ENCODE assay signal across 8 cellular contexts in the genomic region with DNA sequence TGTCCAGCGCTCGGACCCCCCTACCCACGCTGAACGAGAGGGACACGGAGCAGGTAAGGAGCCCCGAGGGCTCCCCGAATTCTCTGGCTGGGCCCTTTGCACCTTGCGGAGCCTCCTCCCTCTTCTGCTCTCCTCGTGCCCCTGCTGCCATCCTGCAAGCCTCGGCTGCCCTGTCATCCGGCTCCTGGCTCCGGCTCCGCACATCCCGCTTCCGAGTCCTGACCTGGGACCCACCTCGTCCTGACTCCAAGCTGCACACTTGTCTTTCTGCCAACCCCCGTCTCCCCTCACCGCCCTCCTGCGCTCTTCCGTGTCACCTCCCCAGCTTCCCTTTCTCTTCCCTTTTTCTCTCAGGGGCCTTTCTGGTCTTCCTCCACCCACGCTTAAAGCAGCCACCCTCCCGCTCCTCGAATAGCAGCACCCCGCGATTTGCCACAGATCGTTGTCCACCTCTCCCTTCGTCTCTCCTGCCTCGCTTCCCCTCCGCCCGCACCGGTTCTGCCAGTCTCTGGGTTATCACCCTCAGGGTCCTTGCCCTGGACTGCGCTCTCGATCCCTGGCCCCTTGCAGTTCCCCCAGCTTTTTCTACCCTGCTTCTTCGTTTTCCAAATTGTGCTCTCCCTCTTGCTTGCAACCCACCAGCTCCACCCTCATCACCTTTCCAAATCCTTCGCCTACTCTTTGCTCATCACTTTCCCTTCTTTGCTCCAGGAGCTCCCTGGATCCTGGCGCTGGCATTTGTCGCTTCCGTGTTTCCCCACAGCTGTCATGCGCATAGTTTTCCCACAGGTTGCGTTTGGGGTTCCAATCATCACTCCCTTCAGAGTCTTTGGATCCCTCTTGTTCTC.
DNase-seq lines count a peak whose midpoint lies in the region; ATAC-seq and TF ChIP-seq lines count a peak whose summit lies in the region.

No MANE protein-coding gene starts in this region.

- H3K4me1 ChIP-seq in BLaER1 (peaks cover 68% of the 10 kb centered on the region), NT2/D1 (ENCODE audit: insufficient read depth, insufficient read length) (peaks cover 24% of the 10 kb centered on the region)

- peaks cover 57% of the 10 kb centered on the region for H4K20me1 ChIP-seq in BLaER1

- H3K27ac Mint-ChIP-seq in activated naive CD8-positive, alpha-beta T cell treated with anti-CD3 and anti-CD28 coated beads, Interleukin-2, amount 50 U/mL, for 24 hours = peak overlapping the region; percentile 88

- DNase-seq in NT2/D1 (ENCODE audit: low read depth, low spot score) = no peak
- DNase-seq in activated naive CD8-positive, alpha-beta T cell treated with anti-CD3 and anti-CD28 coated beads, Interleukin-2, amount 50 U/mL, for 24 hours = peak; percentile 40

- peak overlapping the region; percentile 95 for H3K27ac ChIP-seq in BLaER1
- H3K27ac ChIP-seq in skin epidermis = peak overlapping the region; percentile 66 to 97 (median 92)

- peaks cover 10% of the 10 kb centered on the region for H3K36me3 Mint-ChIP-seq in activated naive CD8-positive, alpha-beta T cell treated with anti-CD3 and anti-CD28 coated beads, Interleukin-2, amount 50 U/mL, for 24 hours (ENCODE audit: low read depth)

- H3K4me3 ChIP-seq in BLaER1 = peak overlapping the region; percentile 97
- H3K4me3 ChIP-seq in NT2/D1 (ENCODE audit: insufficient read length, low read depth) = peak overlapping the region; percentile 92
- peak overlapping the region; percentile 85 for H3K4me3 ChIP-seq in iPS-11a (ENCODE audit: low read depth, low read length)
- H3K4me3 ChIP-seq in skin epidermis = peak overlapping the region; percentile 75 to 96 (median 90)

- H3K27me3 ChIP-seq in BLaER1 (no peaks in the 10 kb centered on the region), NT2/D1 (ENCODE audit: insufficient read depth, insufficient read length) (no peaks in the 10 kb centered on the region)

- ATAC-seq in activated naive CD8-positive, alpha-beta T cell treated with anti-CD3 and anti-CD28 coated beads, Interleukin-2, amount 50 U/mL, for 24 hours = no peak
- no peak for ATAC-seq in HG02973 (IDR thresholded peaks at IDR 0.05; ENCODE audit: unreplicated experiment)
- ATAC-seq in HG03460 (IDR thresholded peaks at IDR 0.05; ENCODE audit: unreplicated experiment) = no peak

- H3K4me1 Mint-ChIP-seq in activated naive CD8-positive, alpha-beta T cell treated with anti-CD3 and anti-CD28 coated beads, Interleukin-2, amount 50 U/mL, for 24 hours = peaks cover 59% of the 10 kb centered on the region

- no peaks in the 10 kb centered on the region for H3K9me3 Mint-ChIP-seq in activated naive CD8-positive, alpha-beta T cell treated with anti-CD3 and anti-CD28 coated beads, Interleukin-2, amount 50 U/mL, for 24 hours

- H3K27me3 Mint-ChIP-seq in activated naive CD8-positive, alpha-beta T cell treated with anti-CD3 and anti-CD28 coated beads, Interleukin-2, amount 50 U/mL, for 24 hours = no peaks in the 10 kb centered on the region

- H3K9ac ChIP-seq in BLaER1 (peak overlapping the region; percentile 97), NT2/D1 (ENCODE audit: insufficient read length, low read depth) (peak overlapping the region; percentile 96)

- peak overlapping the region; percentile 93 for H3K4me2 ChIP-seq in BLaER1

- H3K9me3 ChIP-seq in BLaER1 (no peaks in the 10 kb centered on the region), NT2/D1 (ENCODE audit: insufficient read depth, low read length) (no peaks in the 10 kb centered on the region)

- peaks cover 23% of the 10 kb centered on the region for H3K36me3 ChIP-seq in BLaER1
- peaks cover 17% of the 10 kb centered on the region for H3K36me3 ChIP-seq in NT2/D1 (ENCODE audit: insufficient read depth, insufficient read length, low read length)

- peak; percentile 36 for TF ChIP-seq POLR2A in GM19193 (IDR thresholded peaks at IDR 0.05; ENCODE audit: extremely low read depth, insufficient read depth, insufficient read length)

- H3K4me3 Mint-ChIP-seq in activated naive CD8-positive, alpha-beta T cell treated with anti-CD3 and anti-CD28 coated beads, Interleukin-2, amount 50 U/mL, for 24 hours = peak overlapping the region; percentile 92
